1 cellular context compared by ENCODE assay signal in genomic region chr20:13008761-13009681, GRCh38.
A peak's percentile ranks its signal among the peaks of the same experiment; 100 is the strongest.
TF ChIP-seq lines count a peak whose summit lies in the region.

Gene SPTLC3 (plus strand): TSS chr20:13008972. CDS start chr20:13009268, 296 bp downstream.

TF ChIP-seq in HepG2, 621 proteins besides CTCF, POLR2A, EP300 and RAD21 (continued from another document and continues in another):
- no peak for TF ChIP-seq SP4 (CRISPR knock-in tag; IDR thresholded peaks at IDR 0.05)
- TF ChIP-seq FOXP4 (CRISPR knock-in tag; IDR thresholded peaks at IDR 0.05), result no peak
- TF ChIP-seq ZNF768 (CRISPR knock-in tag; IDR thresholded peaks at IDR 0.05), result no peak
- TF ChIP-seq MZF1 (CRISPR knock-in tag; IDR thresholded peaks at IDR 0.05; ENCODE audit: borderline replicate concordance), result no peak
- TF ChIP-seq NR2F6 (IDR thresholded peaks at IDR 0.05), result no peak; the same call in 1 of the 2 replicates
- 0 out of 2 replicates have a peak, but pooled peaks have one; percentile 9 for TF ChIP-seq NR2F6 (CRISPR knock-in tag; IDR thresholded peaks at IDR 0.05)
- no peak for TF ChIP-seq HDAC6 (IDR thresholded peaks at IDR 0.05; ENCODE audit: low read depth, low read length)
- TF ChIP-seq HNRNPH1 (optimal IDR thresholded peaks at IDR 0.05; ENCODE audit: low read depth, low read length), result no peak
- TF ChIP-seq USF2 (IDR thresholded peaks at IDR 0.05; ENCODE audit: low read depth, low read length), result no peak
- TF ChIP-seq USF2 (CRISPR knock-in tag; IDR thresholded peaks at IDR 0.05; ENCODE audit: borderline replicate concordance), result no peak
- no peak for TF ChIP-seq ZSCAN20 (CRISPR knock-in tag; IDR thresholded peaks at IDR 0.05; ENCODE audit: borderline replicate concordance)
- TF ChIP-seq PAF1 (CRISPR knock-in tag; IDR thresholded peaks at IDR 0.05), result no peak
- no peak for TF ChIP-seq MBNL3 (CRISPR knock-in tag; conservative IDR thresholded peaks at IDR 0.05)
- TF ChIP-seq RXRA (CRISPR knock-in tag; IDR thresholded peaks at IDR 0.05), result no peak
- TF ChIP-seq ZNF160 (CRISPR knock-in tag; IDR thresholded peaks at IDR 0.05), result no peak
- TF ChIP-seq ZBTB14 (CRISPR knock-in tag; IDR thresholded peaks at IDR 0.05), result no peak
- TF ChIP-seq ONECUT2 (CRISPR knock-in tag; IDR thresholded peaks at IDR 0.05), result no peak
- no peak for TF ChIP-seq SMARCC2 (IDR thresholded peaks at IDR 0.05)
- TF ChIP-seq TBP (CRISPR knock-in tag; IDR thresholded peaks at IDR 0.05), result no peak
- TF ChIP-seq ZSCAN30 (CRISPR knock-in tag; IDR thresholded peaks at IDR 0.05), result 0 out of 2 replicates have a peak, but pooled peaks have one; percentile 73
- peak; percentile 24; the same call in 1 of the 2 replicates for TF ChIP-seq ZNF350 (CRISPR knock-in tag; IDR thresholded peaks at IDR 0.05; ENCODE audit: borderline replicate concordance, low read depth)
- no peak for TF ChIP-seq ZNF264 (CRISPR knock-in tag; IDR thresholded peaks at IDR 0.05)
- TF ChIP-seq THAP11 (CRISPR knock-in tag; IDR thresholded peaks at IDR 0.05), result 0 out of 2 replicates have a peak, but pooled peaks have one; percentile 18
- no peak for TF ChIP-seq PPARG (CRISPR knock-in tag; conservative IDR thresholded peaks at IDR 0.05)
- peak; percentile 50; the same call in 1 of the 2 replicates for TF ChIP-seq IKZF5 (CRISPR knock-in tag; IDR thresholded peaks at IDR 0.05)
- TF ChIP-seq ZNF567 (CRISPR knock-in tag; IDR thresholded peaks at IDR 0.05; ENCODE audit: borderline replicate concordance), result no peak
- TF ChIP-seq ZSCAN21 (CRISPR knock-in tag; IDR thresholded peaks at IDR 0.05; ENCODE audit: borderline replicate concordance), result no peak
- no peak for TF ChIP-seq ATF5 (CRISPR knock-in tag; IDR thresholded peaks at IDR 0.05; ENCODE audit: low read depth)
- TF ChIP-seq NFAT5 (CRISPR knock-in tag; IDR thresholded peaks at IDR 0.05), result no peak
- TF ChIP-seq ZNF691 (CRISPR knock-in tag; IDR thresholded peaks at IDR 0.05; ENCODE audit: borderline replicate concordance, low read depth), result no peak
- TF ChIP-seq ZNF317 (CRISPR knock-in tag; IDR thresholded peaks at IDR 0.05), result no peak; the same call in 1 of the 2 replicates
- no peak for TF ChIP-seq ZNF101 (CRISPR knock-in tag; IDR thresholded peaks at IDR 0.05; ENCODE audit: borderline replicate concordance, low read depth)
- TF ChIP-seq EHMT2 (IDR thresholded peaks at IDR 0.05; ENCODE audit: borderline replicate concordance, low read depth, low read length), result no peak
- TF ChIP-seq ZNF629 (CRISPR knock-in tag; conservative IDR thresholded peaks at IDR 0.05), result no peak; the same call in 1 of the 2 replicates
- TF ChIP-seq ZFP36 (IDR thresholded peaks at IDR 0.05; ENCODE audit: borderline replicate concordance, low read depth, low read length, partially characterized antibody), result no peak
- TF ChIP-seq TBX2 (CRISPR knock-in tag; IDR thresholded peaks at IDR 0.05; ENCODE audit: borderline replicate concordance), result peak; percentile 50; the same call in 1 of the 2 replicates
- no peak for TF ChIP-seq AHR (CRISPR knock-in tag; IDR thresholded peaks at IDR 0.05)
- TF ChIP-seq ZFP90 (CRISPR knock-in tag; IDR thresholded peaks at IDR 0.05; ENCODE audit: borderline replicate concordance), result no peak
- peak; percentile 49; the same call in 1 of the 2 replicates for TF ChIP-seq ERF (CRISPR knock-in tag; IDR thresholded peaks at IDR 0.05)
- TF ChIP-seq HMGXB3 (CRISPR knock-in tag; IDR thresholded peaks at IDR 0.05; ENCODE audit: borderline replicate concordance), result no peak
- no peak for TF ChIP-seq ZNF256 (CRISPR knock-in tag; conservative IDR thresholded peaks at IDR 0.05)
- TF ChIP-seq ZNF644 (CRISPR knock-in tag; IDR thresholded peaks at IDR 0.05; ENCODE audit: low read depth), result 0 out of 2 replicates have a peak, but pooled peaks have one; percentile 4
- TF ChIP-seq IKZF1 (IDR thresholded peaks at IDR 0.05), result no peak
- TF ChIP-seq ZBTB20 (CRISPR knock-in tag; IDR thresholded peaks at IDR 0.05; ENCODE audit: borderline replicate concordance, low read depth), result no peak; the same call in 1 of the 2 replicates
- TF ChIP-seq TEAD2 (CRISPR knock-in tag; IDR thresholded peaks at IDR 0.05), result no peak
- TF ChIP-seq MXD3 (CRISPR knock-in tag; IDR thresholded peaks at IDR 0.05), result no peak
- TF ChIP-seq BATF2 (CRISPR knock-in tag; IDR thresholded peaks at IDR 0.05), result no peak
- no peak for TF ChIP-seq ZNF274 (CRISPR knock-in tag; IDR thresholded peaks at IDR 0.05)
